Comparison of ENCODE assay signal across 18 cellular contexts in the genomic region with DNA sequence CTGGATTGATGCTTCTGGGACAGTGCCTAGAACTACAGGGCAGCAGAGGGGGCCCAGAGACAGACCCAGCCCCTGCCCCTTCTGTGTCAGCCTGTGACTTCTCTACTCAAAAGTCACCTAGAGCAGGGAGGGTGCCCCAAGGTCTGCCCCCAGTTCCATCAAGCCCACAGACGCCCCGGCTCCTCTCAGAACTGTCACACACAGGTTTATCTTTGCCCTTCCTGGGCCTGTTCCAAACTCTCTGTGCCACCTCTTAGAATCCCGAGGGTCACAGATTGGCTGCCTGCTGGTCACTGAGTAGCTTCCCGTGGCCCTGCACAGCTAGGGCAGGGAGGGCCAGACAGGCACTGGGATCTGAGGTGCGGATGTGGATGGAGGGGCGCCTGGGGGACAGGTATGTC. TPM values are rescaled to one million over a fixed set of nuclear protein-coding genes. Genes with fewer than 3 reads are reported as not detected.
A peak's percentile ranks its signal among the peaks of the same experiment; 100 is the strongest.
DNase-seq lines count a peak whose midpoint lies in the region; ATAC-seq and TF ChIP-seq lines count a peak whose summit lies in the region.
"Had no signal": no experiment of that assay in that cellular context is flagged by ENCODE, and none has a peak within 500 bp of the region (broad histone marks: within the 10 kb centered on the region; RNA-seq: fewer than 3 reads in every experiment).

No MANE protein-coding gene starts in this region.

- no peaks in the 10 kb centered on the region for H3K27me3 ChIP-seq in CD8-positive, alpha-beta memory T cell (ENCODE audit: insufficient read depth, low read length, poor library complexity, severe bottlenecking)

- H3K4me3 ChIP-seq in CD8-positive, alpha-beta memory T cell (ENCODE audit: low read length) = peak overlapping the region; percentile 85
- H3K4me3 ChIP-seq in mucosa of descending colon = no peak overlapping the region

- no peaks in the 10 kb centered on the region for H3K9me3 ChIP-seq in CD8-positive, alpha-beta memory T cell (ENCODE audit: low read length)
- no peaks in the 10 kb centered on the region for H3K9me3 ChIP-seq in mucosa of descending colon

- H3K4me1 ChIP-seq in CD8-positive, alpha-beta memory T cell (ENCODE audit: insufficient read depth, low read length) = peaks cover 84% of the 10 kb centered on the region
- peaks cover 33% of the 10 kb centered on the region for H3K4me1 ChIP-seq in mucosa of descending colon (ENCODE audit: low read depth)

- peaks cover 58% of the 10 kb centered on the region for H3K4me1 Mint-ChIP-seq in T-helper 1 cell treated with Interleukin-12 subunit alpha and Interleukin-12 subunit beta and Interleukin-4 antibody, amounts not matched to agents 30 μg/mL and 1 μg/mL, for 36 hours (ENCODE audit: low read depth)
- H3K4me1 Mint-ChIP-seq in CD8-positive, alpha-beta memory T cell = peaks cover 81 to 94% (median 92%) of the 10 kb centered on the region in 3 donors
- peaks cover 88% of the 10 kb centered on the region for H3K4me1 Mint-ChIP-seq in activated CD8-positive, alpha-beta T cell treated with anti-CD3 and anti-CD28 coated beads, Interleukin-2, amount 10 ng/mL, durations not matched to agents 7 days and 5 days (ENCODE audit: low read depth)

- H3K9me3 Mint-ChIP-seq in T-helper 1 cell treated with Interleukin-12 subunit alpha and Interleukin-12 subunit beta and Interleukin-4 antibody, amounts not matched to agents 30 μg/mL and 1 μg/mL, for 36 hours = peaks cover 11% of the 10 kb centered on the region
- H3K9me3 Mint-ChIP-seq in CD8-positive, alpha-beta memory T cell = peaks cover 0 to 2% (median 0%) of the 10 kb centered on the region in 5 donors
- peaks cover 4% of the 10 kb centered on the region for H3K9me3 Mint-ChIP-seq in activated CD8-positive, alpha-beta T cell treated with anti-CD3 and anti-CD28 coated beads, Interleukin-2, amount 10 ng/mL, durations not matched to agents 7 days and 5 days (ENCODE audit: insufficient read depth)
- H3K9me3 Mint-ChIP-seq: nephron progenitor cell had no signal

- H3K27ac Mint-ChIP-seq in T-helper 1 cell treated with Interleukin-12 subunit alpha and Interleukin-12 subunit beta and Interleukin-4 antibody, amounts not matched to agents 30 μg/mL and 1 μg/mL, for 36 hours = no peak overlapping the region
- H3K27ac Mint-ChIP-seq in CD8-positive, alpha-beta memory T cell = peak overlapping the region; percentile 75 to 95 (median 91)
- H3K27ac Mint-ChIP-seq in activated CD8-positive, alpha-beta T cell treated with anti-CD3 and anti-CD28 coated beads, Interleukin-2, amount 10 ng/mL, durations not matched to agents 7 days and 5 days = peak overlapping the region; percentile 85
- H3K27ac Mint-ChIP-seq: nephron progenitor cell had no signal

- TF ChIP-seq CTCF in mucosa of descending colon (IDR thresholded peaks at IDR 0.05) = no peak

- POLR2A ChIA-PET in CD8-positive, alpha-beta memory T cell (lab: Charles Lee) = interaction anchor here (1.8 kb wide), 1 partner anchor 9 kb away, joined by 5 read pairs; no protein-coding TSS in a partner anchor
- POLR2A ChIA-PET in activated CD8-positive, alpha-beta T cell treated with anti-CD3 and anti-CD28 coated beads, Interleukin-2, amount 10 ng/mL, durations not matched to agents 7 days and 5 days (lab: Charles Lee) = interaction anchor here (3.4 kb wide), 1 partner anchor 8 kb away, joined by 22 read pairs; a partner anchor contains a TSS

- no peaks in the 10 kb centered on the region for H3K36me3 ChIP-seq in CD8-positive, alpha-beta memory T cell (ENCODE audit: insufficient read depth, low read length)
- no peaks in the 10 kb centered on the region for H3K36me3 ChIP-seq in mucosa of descending colon (ENCODE audit: low read depth)

- no peak overlapping the region for H3K27ac ChIP-seq in CD8-positive, alpha-beta memory T cell (ENCODE audit: low read depth, low read length)
- H3K27ac ChIP-seq: 22Rv1 had no signal

- no peak for DNase-seq in T-helper 1 cell
- DNase-seq in CD8-positive, alpha-beta memory T cell = no peak
- no peak for DNase-seq in activated CD8-positive, alpha-beta T cell treated with anti-CD3 and anti-CD28 coated beads, Interleukin-2, amount 10 ng/mL, durations not matched to agents 7 days and 5 days
- peak in 2 of 3 donors; percentile 23 to 48 for DNase-seq in mucosa of descending colon
- DNase-seq in pons (ENCODE audit: low spot score) = no peak
- no peak for DNase-seq in stimulated activated CD4-positive, alpha-beta T cell treated with anti-CD3 and anti-CD28 coated beads, Interleukin-2, amount 100 ng/mL, for 48 hours
- DNase-seq in foreskin melanocyte = no peak
- DNase-seq: erythroblast, IMR-90, kidney glomerular epithelial cell, NCI-H1436 treated with DMSO at 0.1 percent for 48 hours, NCI-H510A, nephron progenitor cell had no signal

- ATAC-seq in activated CD8-positive, alpha-beta T cell treated with anti-CD3 and anti-CD28 coated beads, Interleukin-2, amount 10 ng/mL, durations not matched to agents 7 days and 5 days = no peak
- ATAC-seq in mucosa of descending colon = no peak

- CTCF ChIA-PET in CD8-positive, alpha-beta memory T cell (lab: Charles Lee) = interaction anchor here (0.8 to 11.5 kb wide), 5 partner anchors 10 to 50 kb away, joined by 3 to 118 read pairs (median 14); no protein-coding TSS in a partner anchor
- CTCF ChIA-PET in activated CD8-positive, alpha-beta T cell treated with anti-CD3 and anti-CD28 coated beads, Interleukin-2, amount 10 ng/mL, durations not matched to agents 7 days and 5 days (lab: Charles Lee) = interaction anchor here (2.3 to 7.0 kb wide), 3 partner anchors 12 to 43 kb away, joined by 8 to 70 read pairs (median 27); no protein-coding TSS in a partner anchor

- intact Hi-C loops in mucosa of descending colon (cut with DNase I, micrococcal nuclease) = no loop called here

- H3K36me3 Mint-ChIP-seq in T-helper 1 cell treated with Interleukin-12 subunit alpha and Interleukin-12 subunit beta and Interleukin-4 antibody, amounts not matched to agents 30 μg/mL and 1 μg/mL, for 36 hours (ENCODE audit: low read depth) = peaks cover 33% of the 10 kb centered on the region
- peaks cover 0 to 25% (median 3%) of the 10 kb centered on the region in 3 donors for H3K36me3 Mint-ChIP-seq in CD8-positive, alpha-beta memory T cell
- peaks cover 45% of the 10 kb centered on the region for H3K36me3 Mint-ChIP-seq in activated CD8-positive, alpha-beta T cell treated with anti-CD3 and anti-CD28 coated beads, Interleukin-2, amount 10 ng/mL, durations not matched to agents 7 days and 5 days (ENCODE audit: low read depth)

- peak overlapping the region; percentile 93 for H3K4me3 Mint-ChIP-seq in T-helper 1 cell treated with Interleukin-12 subunit alpha and Interleukin-12 subunit beta and Interleukin-4 antibody, amounts not matched to agents 30 μg/mL and 1 μg/mL, for 36 hours
- peak overlapping the region; percentile 84 to 95 (median 87) for H3K4me3 Mint-ChIP-seq in CD8-positive, alpha-beta memory T cell
- peak overlapping the region; percentile 90 for H3K4me3 Mint-ChIP-seq in activated CD8-positive, alpha-beta T cell treated with anti-CD3 and anti-CD28 coated beads, Interleukin-2, amount 10 ng/mL, durations not matched to agents 7 days and 5 days
- H3K4me3 Mint-ChIP-seq: nephron progenitor cell had no signal

- H3K27me3 Mint-ChIP-seq in T-helper 1 cell treated with Interleukin-12 subunit alpha and Interleukin-12 subunit beta and Interleukin-4 antibody, amounts not matched to agents 30 μg/mL and 1 μg/mL, for 36 hours (ENCODE audit: low read depth) = no peaks in the 10 kb centered on the region
- H3K27me3 Mint-ChIP-seq in CD8-positive, alpha-beta memory T cell = no peaks in the 10 kb centered on the region
- no peaks in the 10 kb centered on the region for H3K27me3 Mint-ChIP-seq in activated CD8-positive, alpha-beta T cell treated with anti-CD3 and anti-CD28 coated beads, Interleukin-2, amount 10 ng/mL, durations not matched to agents 7 days and 5 days (ENCODE audit: low read depth)

RNA-seq across cellular contexts. Expression of a gene that starts 1.7 kb away (rescaled TPM):
- total RNA-seq in CD8-positive, alpha-beta memory T cell = 10 to 100 TPM; 60.5 to 61.9 TPM
- polyA plus RNA-seq in CD8-positive, alpha-beta memory T cell = 83.5 TPM
- 100 to 1,000 TPM; 112 to 117 TPM for total RNA-seq in activated CD8-positive, alpha-beta T cell treated with anti-CD3 and anti-CD28 coated beads, Interleukin-2, amount 10 ng/mL, durations not matched to agents 7 days and 5 days
- total RNA-seq in mucosa of descending colon = 10 to 100 TPM; 11.1 to 15.2 (median 11.7) TPM

RNA-seq across cellular contexts. Expression of a gene that starts 8.0 kb away (rescaled TPM):
- 100 to 1,000 TPM; 112 to 126 TPM for total RNA-seq in CD8-positive, alpha-beta memory T cell
- 276 TPM for polyA plus RNA-seq in CD8-positive, alpha-beta memory T cell
- 100 to 1,000 TPM; 119 to 127 TPM for total RNA-seq in activated CD8-positive, alpha-beta T cell treated with anti-CD3 and anti-CD28 coated beads, Interleukin-2, amount 10 ng/mL, durations not matched to agents 7 days and 5 days
- 100 to 1,000 TPM in 2 of 3 donors, 10 to 100 TPM in 1; 91.9 to 150 (median 139) TPM for total RNA-seq in mucosa of descending colon

RNA-seq across cellular contexts. Expression of a gene that starts 24.8 kb away (rescaled TPM):
- total RNA-seq in CD8-positive, alpha-beta memory T cell = under 1 TPM in 1 of 2 experiments, not detected in 1; 0.09 TPM
- polyA plus RNA-seq in CD8-positive, alpha-beta memory T cell = 0.17 TPM
- 1 to 10 TPM; 2.0 to 2.1 TPM for total RNA-seq in activated CD8-positive, alpha-beta T cell treated with anti-CD3 and anti-CD28 coated beads, Interleukin-2, amount 10 ng/mL, durations not matched to agents 7 days and 5 days
- total RNA-seq in mucosa of descending colon = not detected
- total RNA-seq: G401; H4; IMR-90; T-helper 1 cell treated with Interleukin-12 subunit alpha and Interleukin-12 subunit beta and Interleukin-4 antibody, amounts not matched to agents 30 ng/mL and 1 ng/mL, for 36 hours had no signal
- polyA plus RNA-seq: IMR-90 had no signal

RNA-seq across cellular contexts. Expression of a gene that starts 41.0 kb away (rescaled TPM):
- not detected for total RNA-seq in CD8-positive, alpha-beta memory T cell
- polyA plus RNA-seq in CD8-positive, alpha-beta memory T cell = not detected
- total RNA-seq in activated CD8-positive, alpha-beta T cell treated with anti-CD3 and anti-CD28 coated beads, Interleukin-2, amount 10 ng/mL, durations not matched to agents 7 days and 5 days = not detected
- not detected for total RNA-seq in mucosa of descending colon
- total RNA-seq: G401; H4; IMR-90; T-helper 1 cell treated with Interleukin-12 subunit alpha and Interleukin-12 subunit beta and Interleukin-4 antibody, amounts not matched to agents 30 ng/mL and 1 ng/mL, for 36 hours had no signal
- polyA plus RNA-seq: IMR-90 had no signal

RNA-seq across cellular contexts. Expression of a gene that starts 47.8 kb away (rescaled TPM):
- total RNA-seq in CD8-positive, alpha-beta memory T cell = 10 to 100 TPM; 10.2 to 13.4 TPM
- polyA plus RNA-seq in CD8-positive, alpha-beta memory T cell = 0.79 TPM
- total RNA-seq in activated CD8-positive, alpha-beta T cell treated with anti-CD3 and anti-CD28 coated beads, Interleukin-2, amount 10 ng/mL, durations not matched to agents 7 days and 5 days = 10 to 100 TPM; 93.2 to 96.9 TPM
- 10 to 100 TPM; 10.3 to 19.4 (median 10.9) TPM for total RNA-seq in mucosa of descending colon

Comparison
In these comparisons a context has a peak if more than half of its experiments do, and no peak if none do; other contexts are left out.
1. DNase-seq: peak in mucosa of descending colon (2 of 3); none in T-helper 1 cell (0 of 5), CD8-positive, alpha-beta memory T cell (0 of 5), activated CD8-positive, alpha-beta T cell treated with anti-CD3 and anti-CD28 coated beads, Interleukin-2, amount 10 ng/mL, durations not matched to agents 7 days and 5 days (single experiment), pons (single experiment), stimulated activated CD4-positive, alpha-beta T cell treated with anti-CD3 and anti-CD28 coated beads, Interleukin-2, amount 100 ng/mL, for 48 hours (0 of 2) and foreskin melanocyte (single experiment).
2. Peak in every context shown above with its lines, with median percentiles within 50 percentile points of each other: H3K4me3 Mint-ChIP-seq.